In the genomic region with DNA sequence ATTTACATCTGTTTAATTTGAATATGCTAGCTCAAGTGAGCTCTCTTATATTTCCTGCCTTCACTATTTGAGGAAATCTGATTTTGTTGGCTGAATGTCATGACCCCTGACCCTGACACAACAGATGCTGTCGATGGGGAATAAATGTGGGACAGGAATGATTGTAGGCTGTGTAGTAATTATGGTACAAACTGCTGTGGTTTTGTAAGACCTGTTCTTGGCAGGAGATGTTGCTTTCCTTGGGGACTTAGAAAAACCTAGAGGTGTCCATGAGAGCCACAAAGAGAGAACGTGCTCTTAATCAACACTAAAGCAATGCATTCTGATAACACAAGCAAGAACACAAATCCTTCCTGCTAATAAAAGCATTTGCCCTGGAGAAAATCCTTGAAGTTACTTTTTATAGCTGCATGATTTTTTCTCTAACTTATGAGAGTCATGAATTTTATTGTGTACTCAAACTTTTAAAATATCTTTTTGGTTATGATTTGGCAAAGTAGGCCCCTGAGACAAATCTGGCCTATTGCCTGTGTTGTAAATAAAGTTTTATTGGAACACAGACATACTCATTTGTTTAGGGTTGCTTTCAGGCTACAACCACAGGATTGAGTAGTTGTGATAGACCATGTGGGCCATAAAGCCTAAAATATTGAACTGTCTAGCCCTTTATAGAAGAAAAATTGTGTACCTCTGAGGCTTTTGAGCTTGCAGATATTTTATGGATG, we compare ENCODE assay signal across 12 cellular contexts.
A peak's percentile ranks its signal among the peaks of the same experiment; 100 is the strongest.
DNase-seq lines count a peak whose midpoint lies in the region; ATAC-seq and TF ChIP-seq lines count a peak whose summit lies in the region.
"Had no signal": no experiment of that assay in that cellular context is flagged by ENCODE, and none has a peak within 500 bp of the region (broad histone marks: within the 10 kb centered on the region; RNA-seq: fewer than 3 reads in every experiment).

No MANE protein-coding gene starts in this region.

- no peak for DNase-seq in ascending aorta (ENCODE audit: low spot score in 2 of 2)
- DNase-seq in cardiac muscle cell (ENCODE audit: low read depth in 1 of 2, low spot score in 1 of 2), result peak in 1 of 2 donors; percentile 76
- DNase-seq in stimulated activated effector memory CD8-positive, alpha-beta T cell treated with anti-CD3 and anti-CD28 coated beads, Interleukin-12 subunit alpha, Interleukin-12 subunit beta, amount 100 ng/mL, for 72 hours (ENCODE audit: low spot score in 2 of 2), result no peak
- no peak for DNase-seq in glutamatergic neuron
- DNase-seq in GM23248, result no peak
- no peak for DNase-seq in suprapubic skin (ENCODE audit: low spot score in 2 of 2)
- DNase-seq in stimulated activated CD4-positive, alpha-beta T cell treated with anti-CD3 and anti-CD28 coated beads, Interleukin-4, amount 100 ng/mL, for 24 hours, result no peak
- DNase-seq: MG63, mucosa of descending colon had no signal

- no peaks in the 10 kb centered on the region for H3K9me3 Mint-ChIP-seq in stimulated activated effector memory CD8-positive, alpha-beta T cell treated with anti-CD3 and anti-CD28 coated beads, Interleukin-12 subunit alpha, Interleukin-12 subunit beta, amount 100 ng/mL, for 72 hours
- no peaks in the 10 kb centered on the region for H3K9me3 Mint-ChIP-seq in glutamatergic neuron (ENCODE audit: unreplicated experiment)

- no peak for TF ChIP-seq EP300 in suprapubic skin (IDR thresholded peaks at IDR 0.05)

- no peaks in the 10 kb centered on the region for H4K20me1 ChIP-seq in GM23248 (ENCODE audit: insufficient read depth)

- H3K36me3 ChIP-seq in ascending aorta (no peaks in the 10 kb centered on the region), cardiac muscle cell (no peaks in the 10 kb centered on the region), GM23248 (ENCODE audit: low read depth) (no peaks in the 10 kb centered on the region), suprapubic skin (no peaks in the 10 kb centered on the region)
- H3K36me3 ChIP-seq: MG63 had no signal

- H3K27me3 Mint-ChIP-seq in glutamatergic neuron (ENCODE audit: unreplicated experiment), result no peaks in the 10 kb centered on the region
- H3K27me3 Mint-ChIP-seq: activated naive CD8-positive, alpha-beta T cell had no signal

- H2AFZ ChIP-seq in GM23248, result no peak overlapping the region

- TF ChIP-seq POLR2A in suprapubic skin (IDR thresholded peaks at IDR 0.05), result no peak

- H3K36me3 Mint-ChIP-seq in stimulated activated effector memory CD8-positive, alpha-beta T cell treated with anti-CD3 and anti-CD28 coated beads, Interleukin-12 subunit alpha, Interleukin-12 subunit beta, amount 100 ng/mL, for 72 hours, result no peaks in the 10 kb centered on the region
- H3K36me3 Mint-ChIP-seq in glutamatergic neuron (ENCODE audit: unreplicated experiment), result no peaks in the 10 kb centered on the region

- H3K27ac Mint-ChIP-seq in stimulated activated effector memory CD8-positive, alpha-beta T cell treated with anti-CD3 and anti-CD28 coated beads, Interleukin-12 subunit alpha, Interleukin-12 subunit beta, amount 100 ng/mL, for 72 hours, result no peak overlapping the region
- H3K27ac Mint-ChIP-seq in glutamatergic neuron (ENCODE audit: unreplicated experiment), result no peak overlapping the region

- H3K4me1 ChIP-seq in ascending aorta (peaks cover 0 to 6% of the 10 kb centered on the region in 2 donors), cardiac muscle cell (ENCODE audit: low read depth) (peaks cover 23% of the 10 kb centered on the region), GM23248 (ENCODE audit: insufficient read depth) (peaks cover 7% of the 10 kb centered on the region), suprapubic skin (peaks cover 6% of the 10 kb centered on the region)

- peaks cover 33% of the 10 kb centered on the region for H3K4me1 Mint-ChIP-seq in stimulated activated effector memory CD8-positive, alpha-beta T cell treated with anti-CD3 and anti-CD28 coated beads, Interleukin-12 subunit alpha, Interleukin-12 subunit beta, amount 100 ng/mL, for 72 hours
- peaks cover 17% of the 10 kb centered on the region for H3K4me1 Mint-ChIP-seq in glutamatergic neuron (ENCODE audit: low read depth, unreplicated experiment)

- H3K4me3 ChIP-seq in ascending aorta, result no peak overlapping the region
- no peak overlapping the region for H3K4me3 ChIP-seq in cardiac muscle cell
- no peak overlapping the region for H3K4me3 ChIP-seq in GM23248
- H3K4me3 ChIP-seq in suprapubic skin, result no peak overlapping the region
- H3K4me3 ChIP-seq: MG63, mucosa of descending colon had no signal

- 0 out of 2 replicates have a peak, but pooled peaks cover 10% of the 10 kb centered on the region for H3F3A ChIP-seq in GM23248 (ENCODE audit: insufficient read depth)

- no peak overlapping the region for H3K9ac ChIP-seq in GM23248

- H3K9me3 ChIP-seq in ascending aorta, result no peaks in the 10 kb centered on the region
- H3K9me3 ChIP-seq in cardiac muscle cell (ENCODE audit: low read depth), result no peaks in the 10 kb centered on the region
- no peaks in the 10 kb centered on the region for H3K9me3 ChIP-seq in GM23248 (ENCODE audit: low read depth)
- H3K9me3 ChIP-seq in suprapubic skin, result no peaks in the 10 kb centered on the region
- H3K9me3 ChIP-seq: MG63, mucosa of descending colon had no signal

- peak; percentile 43 for ATAC-seq in HG02642 (IDR thresholded peaks at IDR 0.05; ENCODE audit: poor library complexity, unreplicated experiment)
- peak; percentile 37 for ATAC-seq in stimulated activated effector memory CD8-positive, alpha-beta T cell treated with anti-CD3 and anti-CD28 coated beads, Interleukin-12 subunit alpha, Interleukin-12 subunit beta, amount 100 ng/mL, for 72 hours
- ATAC-seq: mucosa of descending colon had no signal

- peaks cover 38% of the 10 kb centered on the region for H3K79me2 ChIP-seq in GM23248 (ENCODE audit: insufficient read depth)

- H3K27ac ChIP-seq in ascending aorta (peak overlapping the region; percentile 51 to 61), cardiac muscle cell (peak overlapping the region; percentile 51), GM23248 (no peak overlapping the region), suprapubic skin (no peak overlapping the region)
- H3K27ac ChIP-seq: RWPE1 had no signal

- no peak overlapping the region for H3K4me3 Mint-ChIP-seq in stimulated activated effector memory CD8-positive, alpha-beta T cell treated with anti-CD3 and anti-CD28 coated beads, Interleukin-12 subunit alpha, Interleukin-12 subunit beta, amount 100 ng/mL, for 72 hours
- no peak overlapping the region for H3K4me3 Mint-ChIP-seq in glutamatergic neuron (ENCODE audit: unreplicated experiment)
- H3K4me3 Mint-ChIP-seq: activated naive CD8-positive, alpha-beta T cell had no signal

- H3K4me2 ChIP-seq in GM23248 (ENCODE audit: unreplicated experiment), result no peak overlapping the region

- in situ Hi-C loops in GM23248 (cut with MboI), result no loop called here

- H3K27me3 ChIP-seq in ascending aorta (no peaks in the 10 kb centered on the region), cardiac muscle cell (no peaks in the 10 kb centered on the region), GM23248 (replicated peaks; ENCODE audit: insufficient read depth) (no peaks in the 10 kb centered on the region), suprapubic skin (no peaks in the 10 kb centered on the region)
- H3K27me3 ChIP-seq: MG63 had no signal

- no peaks in the 10 kb centered on the region for H3K9me2 ChIP-seq in GM23248 (ENCODE audit: insufficient read depth)

- TF ChIP-seq CTCF in ascending aorta (IDR thresholded peaks at IDR 0.05) (no peak), cardiac muscle cell (IDR thresholded peaks at IDR 0.05; ENCODE audit: low read depth, low read length) (no peak), glutamatergic neuron (IDR thresholded peaks at IDR 0.05; ENCODE audit: partially characterized antibody, unreplicated experiment) (no peak), suprapubic skin (IDR thresholded peaks at IDR 0.05) (no peak)

- 15 to 24% methylated on average over 2 of the region's 2 CpGs for WGBS in GM23248 (ENCODE audit: low coverage in 1 of 2, low lambda C conversion rate in 2 of 2, missing lambda C conversion rate in 2 of 2), 2 experiments
- 26% methylated on average over 2 of the region's 2 CpGs for WGBS in suprapubic skin

- intact Hi-C loops in ascending aorta (cut with DNase I), result no loop called here

Comparison
In these comparisons a context has a peak if more than half of its experiments do, and no peak if none do; other contexts are left out.
1. H3K27ac ChIP-seq: peak in ascending aorta (2 of 2) and cardiac muscle cell (single experiment); none in GM23248 (single experiment) and suprapubic skin (single experiment).